1 cellular context compared by ENCODE assay signal in genomic region chr16:14509055-14509454, GRCh38.
A peak's percentile ranks its signal among the peaks of the same experiment; 100 is the strongest.
TF ChIP-seq lines count a peak whose summit lies in the region.

No MANE protein-coding gene starts in this region.

TF ChIP-seq in HepG2, 621 proteins besides CTCF, POLR2A, EP300 and RAD21 (continued from another document):
- no peak for TF ChIP-seq SALL2 (CRISPR knock-in tag; IDR thresholded peaks at IDR 0.05)
- TF ChIP-seq ZNF280D (CRISPR knock-in tag; IDR thresholded peaks at IDR 0.05), result no peak
- no peak for TF ChIP-seq IRF9 (CRISPR knock-in tag; IDR thresholded peaks at IDR 0.05; ENCODE audit: borderline replicate concordance)
- TF ChIP-seq MAFF (IDR thresholded peaks at IDR 0.05; ENCODE audit: low read depth, low read length), result peak; percentile 59; the same call in 1 of the 2 replicates
- no peak for TF ChIP-seq KDM6A (CRISPR knock-in tag; IDR thresholded peaks at IDR 0.05; ENCODE audit: low read depth)
- no peak for TF ChIP-seq DDIT3 (CRISPR knock-in tag; IDR thresholded peaks at IDR 0.05)
- TF ChIP-seq PRDM4 (CRISPR knock-in tag; IDR thresholded peaks at IDR 0.05; ENCODE audit: borderline replicate concordance), result no peak
- 0 out of 2 replicates have a peak, but pooled peaks have one; percentile 15 for TF ChIP-seq RARA (CRISPR knock-in tag; IDR thresholded peaks at IDR 0.05)
- 0 out of 2 replicates have a peak, but pooled peaks have one; percentile 23 for TF ChIP-seq HDAC2 (CRISPR knock-in tag; IDR thresholded peaks at IDR 0.05)
- no peak for TF ChIP-seq ZBTB7B (CRISPR knock-in tag; IDR thresholded peaks at IDR 0.05)
- no peak for TF ChIP-seq SRSF1 (optimal IDR thresholded peaks at IDR 0.05; ENCODE audit: low read depth, low read length)
- TF ChIP-seq HMGA1 (CRISPR knock-in tag; conservative IDR thresholded peaks at IDR 0.05), result no peak
- TF ChIP-seq ZNF3 (CRISPR knock-in tag; IDR thresholded peaks at IDR 0.05), result no peak
- peak; percentile 16; the same call in 1 of the 2 replicates for TF ChIP-seq CEBPB (IDR thresholded peaks at IDR 0.05; ENCODE audit: borderline replicate concordance, low read depth, low read length)
